ENCODE assay signal across 18 cellular contexts in the genomic region with DNA sequence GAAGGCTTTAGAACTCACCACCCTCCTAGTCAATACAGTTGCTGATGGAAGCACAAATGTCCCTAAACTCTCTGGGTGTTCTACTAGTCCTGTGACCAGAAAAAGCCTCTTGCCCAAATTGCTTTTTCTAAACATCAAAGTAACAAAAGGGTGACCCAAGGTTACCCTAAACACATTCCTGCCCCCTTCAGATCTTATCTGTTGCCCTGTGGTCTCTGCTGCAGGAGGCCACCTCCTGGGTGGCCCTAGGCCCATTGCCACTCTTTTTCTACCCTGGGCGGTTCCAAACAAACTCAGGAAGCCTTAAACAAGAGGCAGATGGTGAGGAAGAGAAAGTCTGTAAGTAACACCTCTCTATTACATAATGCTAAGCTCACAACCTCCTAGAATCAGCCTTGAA.
"Had no signal": no experiment of that assay in that cellular context is flagged by ENCODE, and none has a peak within 500 bp of the region (broad histone marks: within the 10 kb centered on the region; RNA-seq: fewer than 3 reads in every experiment).

No MANE protein-coding gene starts in this region.

- H3K4me3 ChIP-seq: adrenal gland, ascending aorta, lung, upper lobe of right lung had no signal

- H3K27ac ChIP-seq: adrenal gland, ascending aorta, brain microvascular endothelial cell, epithelial cell of prostate, upper lobe of right lung had no signal

- DNase-seq: activated T-cell treated with anti-CD3 and anti-CD28 coated beads, Interleukin-2, amount 50 U/mL, for 1 hour; adrenal gland; brain microvascular endothelial cell; central memory CD4-positive, alpha-beta T cell; dorsolateral prefrontal cortex; naive B cell; occipital lobe; stimulated activated CD4-positive, alpha-beta T cell treated with anti-CD3 and anti-CD28 coated beads, Interleukin-2, amount 100 ng/mL, for 48 hours; stimulated activated CD8-positive, alpha-beta memory T cell treated with anti-CD3 and anti-CD28 coated beads, Interleukin-4, amount 100 ng/mL, for 48 hours; stimulated activated naive CD4-positive, alpha-beta T cell treated with Interleukin-2 at 50 U/mL for 16 hours; T1000; upper lobe of right lung had no signal

- H3K9me3 ChIP-seq: adrenal gland, ascending aorta, upper lobe of right lung had no signal

- ATAC-seq: left lobe of liver, upper lobe of right lung, WTC11 had no signal

- H3K36me3 ChIP-seq: adrenal gland, ascending aorta, upper lobe of right lung had no signal

- FAIRE-seq: colon had no signal

- H3K27me3 ChIP-seq: adrenal gland, ascending aorta, brain microvascular endothelial cell had no signal
